12 cellular contexts compared by ENCODE assay signal in the genomic region with DNA sequence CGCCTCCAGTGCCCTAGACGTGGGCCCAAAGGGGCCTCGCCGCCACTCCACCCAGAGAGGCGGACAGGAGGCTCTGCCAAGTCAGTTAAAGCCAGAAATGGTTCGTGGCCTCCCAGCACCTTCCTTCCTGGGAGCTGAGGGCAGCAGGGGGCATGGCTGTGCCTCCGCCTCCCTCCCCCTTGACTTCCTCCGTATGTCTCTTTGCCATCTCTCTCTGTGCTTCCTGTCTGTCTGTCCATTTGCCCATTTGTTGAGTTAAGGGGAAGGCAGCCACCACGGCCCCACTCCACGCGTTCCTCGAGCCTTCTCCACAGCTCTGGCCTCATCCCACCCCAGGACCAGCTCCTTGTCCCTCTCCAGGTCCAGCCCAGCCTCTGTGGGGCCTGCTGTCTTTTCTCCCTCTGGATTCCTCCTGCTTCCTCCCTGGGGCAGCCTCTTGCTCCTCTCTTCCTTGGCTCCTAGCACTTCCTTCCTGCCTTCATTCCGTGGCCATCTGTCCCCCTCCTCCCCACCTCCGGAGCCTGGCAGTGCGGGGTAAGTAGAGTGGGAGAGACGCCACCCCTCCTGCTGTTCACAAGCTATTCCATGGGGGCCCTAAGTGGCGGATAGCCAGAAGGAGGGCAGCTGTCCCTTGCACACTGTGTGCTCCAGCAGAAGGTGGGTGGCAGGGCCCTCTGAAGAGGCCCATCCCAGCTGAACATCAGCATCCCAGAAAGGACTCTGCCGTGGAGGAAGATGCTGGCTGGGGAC. TPM values are rescaled to one million over a fixed set of nuclear protein-coding genes. Genes with fewer than 3 reads are reported as not detected.
"Had no signal": no experiment of that assay in that cellular context is flagged by ENCODE, and none has a peak within 500 bp of the region (broad histone marks: within the 10 kb centered on the region; RNA-seq: fewer than 3 reads in every experiment).

No MANE protein-coding gene starts in this region.

- H3K27ac Mint-ChIP-seq: activated naive CD4-positive, alpha-beta T cell treated with anti-CD3 and anti-CD28 coated beads for 36 hours; activated T-helper 17 cell treated with anti-CD3 and anti-CD28 coated beads, Interleukin-2, amount 50 U/mL, for 72 hours; nephron progenitor cell had no signal

- ATAC-seq: activated T-helper 17 cell treated with anti-CD3 and anti-CD28 coated beads, Interleukin-2, amount 50 U/mL, for 72 hours; esophagus mucosa; upper lobe of right lung had no signal

- H3K4me3 Mint-ChIP-seq: activated naive CD4-positive, alpha-beta T cell treated with anti-CD3 and anti-CD28 coated beads for 36 hours; activated T-helper 17 cell treated with anti-CD3 and anti-CD28 coated beads, Interleukin-2, amount 50 U/mL, for 72 hours; nephron progenitor cell had no signal

- H3K4me3 ChIP-seq: breast epithelium, upper lobe of right lung had no signal

- H3K4me1 Mint-ChIP-seq: activated T-helper 17 cell treated with anti-CD3 and anti-CD28 coated beads, Interleukin-2, amount 50 U/mL, for 72 hours had no signal

- DNase-seq: activated CD8-positive, alpha-beta memory T cell treated with anti-CD3 and anti-CD28 coated beads for 24 hours; activated naive CD4-positive, alpha-beta T cell treated with anti-CD3 and anti-CD28 coated beads for 36 hours; head of caudate nucleus; nephron progenitor cell; stimulated activated CD4-positive, alpha-beta T cell treated with anti-CD3 and anti-CD28 coated beads, Interleukin-12 subunit alpha, Interleukin-12 subunit beta, amount 100 ng/mL, for 4 hours; stimulated activated naive CD4-positive, alpha-beta T cell treated with Interleukin-2 at 50 U/mL for 16 hours; T-helper 9 cell; upper lobe of right lung had no signal

- H3K36me3 ChIP-seq: breast epithelium, upper lobe of right lung had no signal

- H3K9me3 Mint-ChIP-seq: activated naive CD4-positive, alpha-beta T cell treated with anti-CD3 and anti-CD28 coated beads for 36 hours; activated T-helper 17 cell treated with anti-CD3 and anti-CD28 coated beads, Interleukin-2, amount 50 U/mL, for 72 hours had no signal

- H3K27me3 ChIP-seq: upper lobe of right lung had no signal

- H3K27ac ChIP-seq: breast epithelium, upper lobe of right lung had no signal

- H3K27me3 Mint-ChIP-seq: activated T-helper 17 cell treated with anti-CD3 and anti-CD28 coated beads, Interleukin-2, amount 50 U/mL, for 72 hours had no signal

- H3K9me3 ChIP-seq: breast epithelium, upper lobe of right lung had no signal

RNA-seq across cellular contexts. Expression of gene ATP2B3, which starts 53.9 kb away (rescaled TPM):
- total RNA-seq: activated naive CD4-positive, alpha-beta T cell treated with anti-CD3 and anti-CD28 coated beads for 36 hours; activated T-helper 17 cell treated with anti-CD3 and anti-CD28 coated beads, Interleukin-2, amount 50 U/mL, for 72 hours; breast epithelium; esophagus mucosa; omental fat pad; upper lobe of right lung had no signal
